1 cellular context compared by ENCODE assay signal in genomic region chr11:61827573-61828378, GRCh38.
TF ChIP-seq lines count a peak whose summit lies in the region.

TSS of gene FADS2 (plus strand) at chr11:61828300. CDS start at chr11:61828391, 91 bp downstream.

TF ChIP-seq in SK-N-SH, 30 proteins besides CTCF, POLR2A, EP300 and RAD21 (continued from another document):
- TF ChIP-seq MAX (IDR thresholded peaks at IDR 0.05; ENCODE audit: low read depth) (peak; percentile 72), EZH2phosphoT487 (IDR thresholded peaks at IDR 0.05; ENCODE audit: borderline replicate concordance, low read depth) (no peak), FOXM1 (IDR thresholded peaks at IDR 0.05; ENCODE audit: low read depth) (0 out of 2 replicates have a peak, but pooled peaks have one; percentile 19), SMC3 (IDR thresholded peaks at IDR 0.05; ENCODE audit: low read depth, low read length) (no peak), USF2 (IDR thresholded peaks at IDR 0.05; ENCODE audit: borderline replicate concordance, low read depth, low read length) (no peak), GATA2 (CRISPR knock-in tag; IDR thresholded peaks at IDR 0.05) (peak; percentile 63), MXI1 (IDR thresholded peaks at IDR 0.05; ENCODE audit: low read depth, low read length) (peak; percentile 56), POLR2AphosphoS5 (IDR thresholded peaks at IDR 0.05; ENCODE audit: low read depth, low read length) (peak; percentile 86), USF1 (IDR thresholded peaks at IDR 0.05; ENCODE audit: borderline replicate concordance, low read depth) (peak; percentile 5; the same call in 1 of the 2 replicates), ZBTB33 (IDR thresholded peaks at IDR 0.05; ENCODE audit: borderline replicate concordance, low read depth) (0 out of 2 replicates have a peak, but pooled peaks have one; percentile 5), FOSL2 (IDR thresholded peaks at IDR 0.05; ENCODE audit: borderline replicate concordance, low read depth) (no peak), GABPA (IDR thresholded peaks at IDR 0.05; ENCODE audit: low read depth) (no peak), SIN3A (IDR thresholded peaks at IDR 0.05; ENCODE audit: borderline replicate concordance, low read depth, low read length) (peak; percentile 38; the same call in 1 of the 2 replicates), RCOR1 (IDR thresholded peaks at IDR 0.05; ENCODE audit: low read length) (no peak; the same call in 1 of the 2 replicates), CHD2 (IDR thresholded peaks at IDR 0.05; ENCODE audit: low read length, partially characterized antibody) (peak; percentile 60), FOXJ3 (CRISPR knock-in tag; IDR thresholded peaks at IDR 0.05) (no peak; the same call in 1 of the 2 replicates), ELF1 (IDR thresholded peaks at IDR 0.05) (0 out of 2 replicates have a peak, but pooled peaks have one; percentile 19), NRF1 (IDR thresholded peaks at IDR 0.05; ENCODE audit: low read depth, low read length) (peak; percentile 51), RFX5 (IDR thresholded peaks at IDR 0.05; ENCODE audit: low read length) (no peak), JUND (IDR thresholded peaks at IDR 0.05) (no peak), RXRA (IDR thresholded peaks at IDR 0.05; ENCODE audit: borderline replicate concordance, low read depth) (0 out of 2 replicates have a peak, but pooled peaks have one; percentile 7), MEF2A (IDR thresholded peaks at IDR 0.05; ENCODE audit: borderline replicate concordance, low read depth) (no peak), TAF1 (IDR thresholded peaks at IDR 0.05; ENCODE audit: borderline replicate concordance, low read depth, low read length) (peak; percentile 65; the same call in 1 of the 2 replicates)
- TF ChIP-seq, protein P1, sequence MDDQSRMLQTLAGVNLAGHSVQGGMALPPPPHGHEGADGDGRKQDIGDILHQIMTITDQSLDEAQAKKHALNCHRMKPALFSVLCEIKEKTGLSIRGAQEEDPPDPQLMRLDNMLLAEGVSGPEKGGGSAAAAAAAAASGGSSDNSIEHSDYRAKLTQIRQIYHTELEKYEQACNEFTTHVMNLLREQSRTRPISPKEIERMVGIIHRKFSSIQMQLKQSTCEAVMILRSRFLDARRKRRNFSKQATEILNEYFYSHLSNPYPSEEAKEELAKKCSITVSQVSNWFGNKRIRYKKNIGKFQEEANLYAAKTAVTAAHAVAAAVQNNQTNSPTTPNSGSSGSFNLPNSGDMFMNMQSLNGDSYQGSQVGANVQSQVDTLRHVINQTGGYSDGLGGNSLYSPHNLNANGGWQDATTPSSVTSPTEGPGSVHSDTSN (IDR thresholded peaks at IDR 0.05) = 0 out of 2 replicates have a peak, but pooled peaks have one; percentile 6
- TF ChIP-seq, protein P2, sequence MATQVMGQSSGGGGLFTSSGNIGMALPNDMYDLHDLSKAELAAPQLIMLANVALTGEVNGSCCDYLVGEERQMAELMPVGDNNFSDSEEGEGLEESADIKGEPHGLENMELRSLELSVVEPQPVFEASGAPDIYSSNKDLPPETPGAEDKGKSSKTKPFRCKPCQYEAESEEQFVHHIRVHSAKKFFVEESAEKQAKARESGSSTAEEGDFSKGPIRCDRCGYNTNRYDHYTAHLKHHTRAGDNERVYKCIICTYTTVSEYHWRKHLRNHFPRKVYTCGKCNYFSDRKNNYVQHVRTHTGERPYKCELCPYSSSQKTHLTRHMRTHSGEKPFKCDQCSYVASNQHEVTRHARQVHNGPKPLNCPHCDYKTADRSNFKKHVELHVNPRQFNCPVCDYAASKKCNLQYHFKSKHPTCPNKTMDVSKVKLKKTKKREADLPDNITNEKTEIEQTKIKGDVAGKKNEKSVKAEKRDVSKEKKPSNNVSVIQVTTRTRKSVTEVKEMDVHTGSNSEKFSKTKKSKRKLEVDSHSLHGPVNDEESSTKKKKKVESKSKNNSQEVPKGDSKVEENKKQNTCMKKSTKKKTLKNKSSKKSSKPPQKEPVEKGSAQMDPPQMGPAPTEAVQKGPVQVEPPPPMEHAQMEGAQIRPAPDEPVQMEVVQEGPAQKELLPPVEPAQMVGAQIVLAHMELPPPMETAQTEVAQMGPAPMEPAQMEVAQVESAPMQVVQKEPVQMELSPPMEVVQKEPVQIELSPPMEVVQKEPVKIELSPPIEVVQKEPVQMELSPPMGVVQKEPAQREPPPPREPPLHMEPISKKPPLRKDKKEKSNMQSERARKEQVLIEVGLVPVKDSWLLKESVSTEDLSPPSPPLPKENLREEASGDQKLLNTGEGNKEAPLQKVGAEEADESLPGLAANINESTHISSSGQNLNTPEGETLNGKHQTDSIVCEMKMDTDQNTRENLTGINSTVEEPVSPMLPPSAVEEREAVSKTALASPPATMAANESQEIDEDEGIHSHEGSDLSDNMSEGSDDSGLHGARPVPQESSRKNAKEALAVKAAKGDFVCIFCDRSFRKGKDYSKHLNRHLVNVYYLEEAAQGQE (IDR thresholded peaks at IDR 0.05; ENCODE audit: low read depth, low read length) = 0 out of 2 replicates have a peak, but pooled peaks have one; percentile 5
